Comparison of ENCODE assay signal across 1 cellular context in the genomic region with DNA sequence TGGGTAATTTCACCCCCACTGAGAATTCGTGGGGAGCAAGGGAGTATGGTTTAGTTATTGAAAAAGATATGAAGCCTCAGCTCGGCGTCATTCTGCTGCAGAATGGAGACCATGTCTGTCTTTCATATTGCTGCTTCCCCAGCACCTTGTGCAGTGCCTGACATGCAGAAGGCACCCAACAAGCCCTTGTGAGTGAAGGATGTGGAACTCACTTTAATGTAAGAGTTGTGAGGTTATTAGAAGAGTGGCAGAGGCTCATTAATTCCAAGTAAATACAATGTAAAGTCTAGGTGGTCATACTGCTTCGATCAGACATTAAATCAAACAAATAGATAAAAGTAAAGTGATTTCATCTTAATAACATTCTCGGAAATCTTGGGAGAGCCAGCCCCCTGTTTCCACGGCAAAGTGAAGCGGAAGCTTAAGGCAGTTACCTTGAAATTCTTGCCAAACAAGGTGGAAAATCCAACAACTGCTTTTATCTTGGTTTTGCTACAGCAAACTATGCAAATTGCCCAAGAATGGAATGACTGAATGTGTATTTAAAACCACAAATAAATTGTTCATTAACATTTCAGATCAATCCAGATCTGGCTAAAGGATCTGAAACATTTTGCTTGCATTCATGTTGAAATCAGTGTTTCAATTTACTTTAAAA.
TF ChIP-seq lines count a peak whose summit lies in the region.

No MANE protein-coding gene starts in this region.

TF ChIP-seq in K562, 482 proteins besides CTCF, POLR2A, EP300 and RAD21:
- TF ChIP-seq TEAD4 (IDR thresholded peaks at IDR 0.05; ENCODE audit: low read length) (no peak), TEAD4 (CRISPR knock-in tag; IDR thresholded peaks at IDR 0.05; ENCODE audit: borderline replicate concordance) (no peak), EP400 (IDR thresholded peaks at IDR 0.05) (no peak), NELFE (IDR thresholded peaks at IDR 0.05; ENCODE audit: insufficient read depth, insufficient read length) (no peak), POLR2AphosphoS5 (IDR thresholded peaks at IDR 0.05; ENCODE audit: control insufficient read depth, insufficient read depth, low read depth, low read length) (no peak), MTF1 (CRISPR knock-in tag; IDR thresholded peaks at IDR 0.05; ENCODE audit: borderline replicate concordance) (no peak), FOS (IDR thresholded peaks at IDR 0.05; ENCODE audit: extremely low read depth, insufficient read length) (no peak), RBM34 (IDR thresholded peaks at IDR 0.05; ENCODE audit: borderline replicate concordance, insufficient read depth, low read length) (no peak), PHF8 (IDR thresholded peaks at IDR 0.05; ENCODE audit: borderline replicate concordance, low read length) (no peak), ZNF253 (CRISPR knock-in tag; conservative IDR thresholded peaks at IDR 0.05) (no peak), RBBP5 (IDR thresholded peaks at IDR 0.05; ENCODE audit: borderline replicate concordance, insufficient read depth, low read length, poor library complexity, severe bottlenecking) (no peak), PRPF4 (IDR thresholded peaks at IDR 0.05; ENCODE audit: insufficient read depth, low read depth, low read length, poor library complexity, severe bottlenecking) (no peak), MCM2 (IDR thresholded peaks at IDR 0.05; ENCODE audit: low read depth) (no peak), LARP7 (IDR thresholded peaks at IDR 0.05) (no peak)
- TF ChIP-seq, protein P1, sequence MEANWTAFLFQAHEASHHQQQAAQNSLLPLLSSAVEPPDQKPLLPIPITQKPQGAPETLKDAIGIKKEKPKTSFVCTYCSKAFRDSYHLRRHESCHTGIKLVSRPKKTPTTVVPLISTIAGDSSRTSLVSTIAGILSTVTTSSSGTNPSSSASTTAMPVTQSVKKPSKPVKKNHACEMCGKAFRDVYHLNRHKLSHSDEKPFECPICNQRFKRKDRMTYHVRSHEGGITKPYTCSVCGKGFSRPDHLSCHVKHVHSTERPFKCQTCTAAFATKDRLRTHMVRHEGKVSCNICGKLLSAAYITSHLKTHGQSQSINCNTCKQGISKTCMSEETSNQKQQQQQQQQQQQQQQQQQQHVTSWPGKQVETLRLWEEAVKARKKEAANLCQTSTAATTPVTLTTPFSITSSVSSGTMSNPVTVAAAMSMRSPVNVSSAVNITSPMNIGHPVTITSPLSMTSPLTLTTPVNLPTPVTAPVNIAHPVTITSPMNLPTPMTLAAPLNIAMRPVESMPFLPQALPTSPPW (CRISPR knock-in tag; IDR thresholded peaks at IDR 0.05) = no peak
